22 cellular contexts compared by ENCODE assay signal in the genomic region with DNA sequence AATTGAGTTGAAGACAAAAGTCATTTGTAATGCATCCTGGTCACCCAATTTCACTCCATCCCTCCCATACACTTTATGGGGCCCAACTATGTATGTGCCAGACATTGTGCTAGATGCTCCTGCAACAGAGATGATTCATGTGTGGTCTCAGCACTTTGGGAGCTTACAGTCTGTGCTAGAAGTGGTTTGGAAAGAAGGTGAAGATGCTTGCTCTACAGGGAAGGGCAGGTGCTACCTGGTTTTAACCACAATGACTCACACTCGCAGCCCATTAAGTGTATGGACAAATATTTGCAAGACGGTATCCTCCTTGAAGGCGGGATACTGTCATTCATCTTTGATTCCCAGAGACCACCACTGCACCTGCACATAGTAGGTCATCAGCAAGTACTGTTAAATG.
DNase-seq lines count a peak whose midpoint lies in the region; ATAC-seq and TF ChIP-seq lines count a peak whose summit lies in the region.
"Had no signal": no experiment of that assay in that cellular context is flagged by ENCODE, and none has a peak within 500 bp of the region (broad histone marks: within the 10 kb centered on the region; RNA-seq: fewer than 3 reads in every experiment).

No MANE protein-coding gene starts in this region.

- DNase-seq in DMS53 treated with DMSO at 0.1 percent for 48 hours (lab: John Stamatoyannopoulos, UW; ENCODE audit: unreplicated experiment) (peak; percentile 79), WTC11 (ENCODE audit: low spot score) (no peak), foreskin keratinocyte (peak in 1 of 2 donors; percentile 7), GM03348 (ENCODE audit: low spot score) (no peak), nucleus accumbens (lab: John Stamatoyannopoulos, UW) (no peak)
- DNase-seq: ACHN; C1 segment of cervical spinal cord; CD8-positive, alpha-beta memory T cell; DND-41; MM.1S; NCI-H1092; NCI-H146; NCI-H2029 treated with DMSO at 0.1 percent for 48 hours; NCI-H2171; NCI-H526; SJCRH30 had no signal

- H3K9me3 Mint-ChIP-seq in WTC11 = no peaks in the 10 kb centered on the region
- H3K9me3 Mint-ChIP-seq in nephron = no peaks in the 10 kb centered on the region
- H3K9me3 Mint-ChIP-seq in stimulated activated memory B cell treated with anti-CD40 and anti-IgM and Interleukin-4, amounts not matched to agents 10 μg/mL and 1 μg/mL and 100 μg/mL, for 72 hours = no peaks in the 10 kb centered on the region
- H3K9me3 Mint-ChIP-seq: CD8-positive, alpha-beta memory T cell had no signal

- no peaks in the 10 kb centered on the region for H3K4me1 ChIP-seq in foreskin keratinocyte
- H3K4me1 ChIP-seq: HAP-1, SJCRH30 had no signal

- peaks cover 58% of the 10 kb centered on the region for H3K27me3 ChIP-seq in foreskin keratinocyte

- TF ChIP-seq CTCF in WTC11 (IDR thresholded peaks at IDR 0.05) = no peak
- TF ChIP-seq CTCF in foreskin keratinocyte (conservative IDR thresholded peaks at IDR 0.05) = no peak
- no peak for TF ChIP-seq CTCF in nephron (IDR thresholded peaks at IDR 0.05; ENCODE audit: unreplicated experiment in 3 of 3)

- H3K27me3 Mint-ChIP-seq in WTC11 (ENCODE audit: low read depth) (peaks cover 98% of the 10 kb centered on the region), nephron (ENCODE audit: low read depth) (peaks cover 83% of the 10 kb centered on the region)
- peaks cover 49% of the 10 kb centered on the region for H3K27me3 Mint-ChIP-seq in stimulated activated memory B cell treated with anti-CD40 and anti-IgM and Interleukin-4, amounts not matched to agents 10 μg/mL and 1 μg/mL and 100 μg/mL, for 72 hours

- no peak overlapping the region for H3K27ac ChIP-seq in foreskin keratinocyte
- H3K27ac ChIP-seq: HL-60, SJCRH30 had no signal

- H3K36me3 Mint-ChIP-seq in WTC11 (no peaks in the 10 kb centered on the region), nephron (ENCODE audit: low read depth) (no peaks in the 10 kb centered on the region)
- no peaks in the 10 kb centered on the region for H3K36me3 Mint-ChIP-seq in stimulated activated memory B cell treated with anti-CD40 and anti-IgM and Interleukin-4, amounts not matched to agents 10 μg/mL and 1 μg/mL and 100 μg/mL, for 72 hours
- H3K36me3 Mint-ChIP-seq: CD8-positive, alpha-beta memory T cell had no signal

- no peak for ATAC-seq in WTC11
- peak; percentile 52 for ATAC-seq in foreskin keratinocyte
- ATAC-seq in stimulated activated memory B cell treated with anti-CD40 and anti-IgM and Interleukin-4, amounts not matched to agents 10 μg/mL and 1 μg/mL and 100 μg/mL, for 72 hours = no peak
- ATAC-seq in HG02981 (IDR thresholded peaks at IDR 0.05; ENCODE audit: unreplicated experiment) = no peak
- ATAC-seq: Panc1 had no signal

- CTCF ChIA-PET in WTC11 (lab: Charles Lee) = interaction anchor here (0.9 to 1.8 kb wide), 2 partner anchors 180 to 394 kb away, joined by 3 to 4 read pairs; no protein-coding TSS in a partner anchor

- peak overlapping the region; percentile 77; the same call in 1 of the 2 replicates for H3K4me3 Mint-ChIP-seq in WTC11
- peak overlapping the region; percentile 87 to 89 (median 87) for H3K4me3 Mint-ChIP-seq in nephron
- no peak overlapping the region for H3K4me3 Mint-ChIP-seq in stimulated activated memory B cell treated with anti-CD40 and anti-IgM and Interleukin-4, amounts not matched to agents 10 μg/mL and 1 μg/mL and 100 μg/mL, for 72 hours
- H3K4me3 Mint-ChIP-seq: CD8-positive, alpha-beta memory T cell had no signal

- H3K27ac Mint-ChIP-seq in WTC11 (no peak overlapping the region), nephron (no peak overlapping the region)
- no peak overlapping the region for H3K27ac Mint-ChIP-seq in stimulated activated memory B cell treated with anti-CD40 and anti-IgM and Interleukin-4, amounts not matched to agents 10 μg/mL and 1 μg/mL and 100 μg/mL, for 72 hours
- H3K27ac Mint-ChIP-seq: CD8-positive, alpha-beta memory T cell had no signal

- POLR2A ChIA-PET in WTC11 (lab: Charles Lee) = interaction anchor here (0.5 kb wide), 1 partner anchor 141 kb away, joined by 3 read pairs; no protein-coding TSS in a partner anchor

- H3K4me1 Mint-ChIP-seq in WTC11 (peaks cover 19% of the 10 kb centered on the region), nephron (peaks cover 9% of the 10 kb centered on the region)
- H3K4me1 Mint-ChIP-seq in stimulated activated memory B cell treated with anti-CD40 and anti-IgM and Interleukin-4, amounts not matched to agents 10 μg/mL and 1 μg/mL and 100 μg/mL, for 72 hours = peaks cover 5% of the 10 kb centered on the region

TF ChIP-seq in WTC11, 78 proteins besides CTCF, POLR2A, EP300 and RAD21:
- TF ChIP-seq NFATC4 (CRISPR knock-in tag; IDR thresholded peaks at IDR 0.05) (no peak), MXD4 (CRISPR knock-in tag; IDR thresholded peaks at IDR 0.05; ENCODE audit: borderline replicate concordance) (no peak), CREB1 (CRISPR knock-in tag; IDR thresholded peaks at IDR 0.05) (no peak), EMX1 (CRISPR knock-in tag; IDR thresholded peaks at IDR 0.05) (no peak), NFE2L1 (CRISPR knock-in tag; IDR thresholded peaks at IDR 0.05) (no peak)
